ENCODE assay signal across 13 cellular contexts in the genomic region with DNA sequence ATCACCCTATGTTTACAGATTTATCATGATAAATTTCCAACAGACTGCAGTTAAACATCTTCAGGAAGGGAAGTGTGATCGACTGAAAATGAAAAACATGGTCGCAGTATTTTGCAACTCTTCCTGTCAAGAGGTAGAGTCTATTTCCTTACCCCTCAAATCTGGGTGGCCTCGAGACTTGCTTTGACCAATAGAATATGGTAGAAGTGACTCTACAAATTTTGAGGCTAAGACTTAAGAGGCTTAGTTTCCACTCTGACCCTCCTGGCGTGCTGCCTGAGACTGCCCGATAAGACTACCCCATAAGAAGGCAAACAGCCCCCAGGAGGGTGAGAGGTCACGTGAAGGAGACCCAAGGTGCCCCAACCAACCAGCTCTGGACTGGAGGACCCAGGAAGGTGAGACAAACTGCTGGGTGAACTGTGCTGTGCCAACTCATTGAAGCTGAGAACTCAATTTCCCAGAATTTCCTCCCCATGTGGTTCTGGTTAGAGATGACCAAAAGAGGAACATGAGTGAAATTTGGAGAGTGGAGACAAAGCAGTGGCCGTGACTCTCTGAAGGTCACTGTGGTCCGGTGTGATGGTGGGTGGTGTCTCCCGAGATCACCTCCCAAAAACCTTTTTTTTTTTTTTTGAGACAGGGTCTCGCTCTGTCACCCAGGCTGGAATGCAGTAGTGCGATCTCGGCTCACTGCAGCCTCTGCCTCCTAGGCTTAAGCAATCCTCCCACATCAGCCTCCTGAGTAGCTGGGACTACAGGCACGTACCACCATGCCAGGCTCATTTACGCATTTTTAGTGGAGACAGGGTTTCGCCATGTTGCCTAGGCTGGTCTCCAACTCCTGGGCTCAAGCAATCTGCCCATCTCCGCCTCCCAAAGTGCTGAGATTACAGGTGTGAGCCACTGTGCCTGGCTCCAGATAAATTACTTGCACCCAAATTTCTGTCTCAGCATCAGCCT. TPM values are rescaled to one million over a fixed set of nuclear protein-coding genes. Genes with fewer than 3 reads are reported as not detected.
A peak's percentile ranks its signal among the peaks of the same experiment; 100 is the strongest.
DNase-seq lines count a peak whose midpoint lies in the region; ATAC-seq and TF ChIP-seq lines count a peak whose summit lies in the region.
"Had no signal": no experiment of that assay in that cellular context is flagged by ENCODE, and none has a peak within 500 bp of the region (broad histone marks: within the 10 kb centered on the region; RNA-seq: fewer than 3 reads in every experiment).

No MANE protein-coding gene starts in this region.

- H3K9me3 Mint-ChIP-seq in CD8-positive, alpha-beta memory T cell: peaks cover 0 to 2% (median 0%) of the 10 kb centered on the region in 5 donors
- H3K9me3 Mint-ChIP-seq in mesothelial cell of epicardium: peaks cover 4% of the 10 kb centered on the region

- no peak overlapping the region for H4K8ac ChIP-seq in neuronal stem cell (ENCODE audit: low read depth, low read length)

- H4K20me1 ChIP-seq in MM.1S (ENCODE audit: insufficient read depth, low read length): no peaks in the 10 kb centered on the region

- peak overlapping the region; percentile 63 for H2AK5ac ChIP-seq in neuronal stem cell (ENCODE audit: low read depth, low read length)

- ATAC-seq in HG03460 (IDR thresholded peaks at IDR 0.05; ENCODE audit: unreplicated experiment): no peak

- no peaks in the 10 kb centered on the region for H3K36me3 ChIP-seq in CD8-positive, alpha-beta memory T cell (ENCODE audit: insufficient read depth, low read length)
- no peaks in the 10 kb centered on the region for H3K36me3 ChIP-seq in MM.1S (replicated peaks; ENCODE audit: insufficient read depth, low read length)
- H3K36me3 ChIP-seq in adipocyte (ENCODE audit: control insufficient read depth, insufficient read depth, low read length, severe bottlenecking): no peaks in the 10 kb centered on the region
- H3K36me3 ChIP-seq in neuronal stem cell (replicated peaks in 1 of 2; ENCODE audit: control insufficient read depth in 2 of 2, insufficient read depth in 2 of 2, low read length in 2 of 2): no peaks in the 10 kb centered on the region
- H3K36me3 ChIP-seq: ovary, suprapubic skin had no signal

- H3K79me2 ChIP-seq in MM.1S (ENCODE audit: low read length): no peaks in the 10 kb centered on the region

- 0 out of 2 replicates have a peak overlapping the region, but pooled peaks have one; percentile 7 for H2AFZ ChIP-seq in MM.1S (ENCODE audit: low read length)
- no peak overlapping the region for H2AFZ ChIP-seq in neuronal stem cell (ENCODE audit: low read length)

- no peaks in the 10 kb centered on the region for H3K79me1 ChIP-seq in neuronal stem cell (ENCODE audit: low read depth, low read length)

- H2BK120ac ChIP-seq in neuronal stem cell (ENCODE audit: low read depth, low read length): no peak overlapping the region

- H3K27ac Mint-ChIP-seq in CD8-positive, alpha-beta memory T cell: peak overlapping the region in 7 of 8 donors; percentile 70 to 80 (median 76)
- no peak overlapping the region for H3K27ac Mint-ChIP-seq in mesothelial cell of epicardium

- POLR2A ChIA-PET in CD8-positive, alpha-beta memory T cell (lab: Charles Lee): no interaction called here

- no peak overlapping the region for H4K91ac ChIP-seq in neuronal stem cell (ENCODE audit: low read depth, low read length, poor library complexity)

- H3K4ac ChIP-seq in neuronal stem cell (ENCODE audit: low read length): no peak overlapping the region

- no peaks in the 10 kb centered on the region for H3K27me3 Mint-ChIP-seq in CD8-positive, alpha-beta memory T cell
- H3K27me3 Mint-ChIP-seq in mesothelial cell of epicardium (ENCODE audit: low read depth): no peaks in the 10 kb centered on the region

- peaks cover 6% of the 10 kb centered on the region for H3K9me3 ChIP-seq in CD8-positive, alpha-beta memory T cell (ENCODE audit: low read length)
- H3K9me3 ChIP-seq in MM.1S (replicated peaks; ENCODE audit: insufficient read depth, low read length) (no peaks in the 10 kb centered on the region), adipocyte (ENCODE audit: control insufficient read depth, low read length) (no peaks in the 10 kb centered on the region), neuronal stem cell (replicated peaks in 1 of 2; ENCODE audit: control insufficient read depth in 2 of 2, insufficient read depth in 1 of 2, low read depth in 1 of 2, low read length in 2 of 2) (peaks cover 0 to 5% of the 10 kb centered on the region in 2 donors)
- H3K9me3 ChIP-seq: ovary, suprapubic skin had no signal

- no peak overlapping the region for H3K14ac ChIP-seq in neuronal stem cell (ENCODE audit: low read length)

- H3K27ac ChIP-seq in CD8-positive, alpha-beta memory T cell (ENCODE audit: low read depth, low read length): no peak overlapping the region
- H3K27ac ChIP-seq in MM.1S (ENCODE audit: low read length) (peak overlapping the region; percentile 98), neuronal stem cell (replicated peaks; ENCODE audit: low read length) (no peak overlapping the region)
- H3K27ac ChIP-seq: ovary, SK-N-MC, suprapubic skin had no signal

- H3K27me3 ChIP-seq in CD8-positive, alpha-beta memory T cell (ENCODE audit: insufficient read depth, low read length, poor library complexity, severe bottlenecking): no peaks in the 10 kb centered on the region
- H3K27me3 ChIP-seq in MM.1S (replicated peaks; ENCODE audit: insufficient read depth, low read length) (no peaks in the 10 kb centered on the region), adipocyte (replicated peaks; ENCODE audit: control insufficient read depth, insufficient read depth, low read length) (no peaks in the 10 kb centered on the region), neuronal stem cell (ENCODE audit: control insufficient read depth in 3 of 3, insufficient read depth in 3 of 3, low read depth in 1 of 3, low read length in 3 of 3) (no peaks in the 10 kb centered on the region)
- H3K27me3 ChIP-seq: ovary, suprapubic skin had no signal

- H3K4me3 Mint-ChIP-seq in CD8-positive, alpha-beta memory T cell: peak overlapping the region in 5 of 7 donors; percentile 23 to 65 (median 44)
- no peak overlapping the region for H3K4me3 Mint-ChIP-seq in mesothelial cell of epicardium

- H3K9me2 ChIP-seq in MM.1S (replicated peaks; ENCODE audit: insufficient read depth, low read length): no peaks in the 10 kb centered on the region

- H3K4me1 ChIP-seq in CD8-positive, alpha-beta memory T cell (ENCODE audit: insufficient read depth, low read length): peaks cover 63% of the 10 kb centered on the region
- H3K4me1 ChIP-seq in MM.1S (ENCODE audit: low read length) (peaks cover 45% of the 10 kb centered on the region), adipocyte (ENCODE audit: control insufficient read depth, insufficient read depth, low read length) (no peaks in the 10 kb centered on the region), neuronal stem cell (ENCODE audit: control insufficient read depth in 2 of 2, insufficient read depth in 1 of 2, low read depth in 1 of 2, low read length in 2 of 2) (peaks cover 3 to 7% of the 10 kb centered on the region in 2 donors)

- H3K23ac ChIP-seq in neuronal stem cell (ENCODE audit: low read depth, low read length, poor library complexity): no peak overlapping the region

- H2BK15ac ChIP-seq in neuronal stem cell (ENCODE audit: low read length): peak overlapping the region; percentile 47

- H2BK12ac ChIP-seq in neuronal stem cell (ENCODE audit: low read length): no peak overlapping the region

- TF ChIP-seq CTCF in MM.1S (IDR thresholded peaks at IDR 0.05; ENCODE audit: low read length) (no peak), mesothelial cell of epicardium (IDR thresholded peaks at IDR 0.05; ENCODE audit: unreplicated experiment) (no peak)

- no peak for DNase-seq in CD8-positive, alpha-beta memory T cell
- DNase-seq in MM.1S (no peak), adipocyte (ENCODE audit: low read depth) (peak; percentile 61), neuronal stem cell (ENCODE audit: low spot score) (no peak), germinal center (ENCODE audit: low spot score) (no peak), mesothelial cell of epicardium (ENCODE audit: low spot score in 2 of 2, unreplicated experiment in 2 of 2) (no peak)
- DNase-seq: DMS53; islet precursor cell; ovary; stimulated activated CD4-positive, alpha-beta T cell treated with anti-CD3 and anti-CD28 coated beads, Interleukin-4, amount 100 ng/mL, for 1 hour had no signal

- H3K36me3 Mint-ChIP-seq in CD8-positive, alpha-beta memory T cell: peaks cover 0 to 3% (median 0%) of the 10 kb centered on the region in 3 donors
- H3K36me3 Mint-ChIP-seq in mesothelial cell of epicardium: no peaks in the 10 kb centered on the region

- CTCF ChIA-PET in CD8-positive, alpha-beta memory T cell (lab: Charles Lee): no interaction called here

- no CpG with 5 or more reads among the region's 16 CpGs for WGBS in neuronal stem cell (ENCODE audit: extremely low coverage in 2 of 2, insufficient read length in 2 of 2, insufficient replicate concordance in 1 of 2), 2 donors

- H2BK5ac ChIP-seq in neuronal stem cell (ENCODE audit: low read length): no peak overlapping the region

- H3K9ac ChIP-seq in MM.1S (ENCODE audit: low read length) (peak overlapping the region; percentile 72), adipocyte (ENCODE audit: low read length) (no peak overlapping the region), neuronal stem cell (ENCODE audit: low read depth, low read length, poor library complexity) (no peak overlapping the region)

- H3K4me3 ChIP-seq in CD8-positive, alpha-beta memory T cell (ENCODE audit: low read length): no peak overlapping the region
- H3K4me3 ChIP-seq in MM.1S (ENCODE audit: low read length) (peak overlapping the region; percentile 39), adipocyte (ENCODE audit: low read length) (no peak overlapping the region), neuronal stem cell (ENCODE audit: low read length in 2 of 2) (no peak overlapping the region)
- H3K4me3 ChIP-seq: ovary, SK-N-MC, suprapubic skin had no signal

- peaks cover 52 to 70% (median 60%) of the 10 kb centered on the region in 3 donors for H3K4me1 Mint-ChIP-seq in CD8-positive, alpha-beta memory T cell
- peaks cover 16% of the 10 kb centered on the region for H3K4me1 Mint-ChIP-seq in mesothelial cell of epicardium

- H3F3A ChIP-seq in MM.1S (ENCODE audit: insufficient read depth, low read length): peaks cover 30% of the 10 kb centered on the region

- H3K18ac ChIP-seq in neuronal stem cell (ENCODE audit: low read length): peak overlapping the region; percentile 45

- H3K4me2 ChIP-seq in MM.1S (ENCODE audit: low read depth, low read length) (peak overlapping the region; percentile 56), neuronal stem cell (ENCODE audit: insufficient read depth, low read length, poor library complexity, severe bottlenecking) (no peak overlapping the region)

RNA-seq across cellular contexts. Expression of a gene that starts 38.2 kb away (rescaled TPM):
- 100 to 1,000 TPM; 199 to 201 TPM for total RNA-seq in CD8-positive, alpha-beta memory T cell
- 629 TPM for polyA plus RNA-seq in CD8-positive, alpha-beta memory T cell
- polyA plus RNA-seq in neuronal stem cell (2013, experiment 1 of 2): 85.6 TPM
- 87.4 TPM for polyA plus RNA-seq in neuronal stem cell (2013, experiment 2 of 2)
- total RNA-seq in mesothelial cell of epicardium: 60.8 to 71.0 TPM (median 62.0 TPM) in 3 replicates

RNA-seq across cellular contexts. Expression of a gene that starts 43.3 kb away (rescaled TPM):
- 1 to 10 TPM; 5.8 to 6.0 TPM for total RNA-seq in CD8-positive, alpha-beta memory T cell
- 10.6 TPM for polyA plus RNA-seq in CD8-positive, alpha-beta memory T cell
- 84.2 TPM for polyA plus RNA-seq in neuronal stem cell (2013, experiment 1 of 2)
- 83.6 TPM for polyA plus RNA-seq in neuronal stem cell (2013, experiment 2 of 2)
- 38.3 to 40.2 TPM (median 39.9 TPM) in 3 replicates for total RNA-seq in mesothelial cell of epicardium
